In the genomic region with DNA sequence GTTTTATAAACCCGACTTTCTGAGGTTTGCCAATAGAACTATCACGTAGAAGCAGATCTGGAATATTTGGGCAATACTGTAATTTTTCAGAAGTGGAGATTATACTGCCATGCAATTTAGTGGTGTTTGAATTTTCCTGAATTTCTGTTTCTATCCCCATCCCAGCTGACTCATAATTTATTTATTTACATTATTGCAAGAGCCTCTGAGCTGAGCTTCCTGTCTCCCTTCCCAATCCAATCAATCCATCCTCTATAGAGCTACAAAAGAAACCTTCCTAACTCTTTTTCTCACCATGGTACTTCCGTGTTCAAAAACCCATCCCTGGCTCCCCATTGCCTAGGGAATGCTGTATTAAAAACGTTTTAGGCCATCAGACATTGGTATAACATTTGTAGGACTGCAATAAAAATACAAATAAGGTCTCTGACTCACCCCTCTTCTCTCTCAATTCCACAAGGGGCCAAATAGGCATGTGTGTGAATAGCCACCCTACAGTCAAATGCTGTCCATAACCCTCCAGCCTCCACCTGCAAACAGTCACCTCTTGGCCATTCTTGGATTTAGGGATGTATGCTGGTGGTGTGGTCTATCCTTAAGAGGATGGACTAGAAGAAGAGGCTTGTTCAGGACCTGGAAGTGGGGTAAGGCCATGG, we compare ENCODE assay signal across 16 cellular contexts.
"Had no signal": no experiment of that assay in that cellular context is flagged by ENCODE, and none has a peak within 500 bp of the region (broad histone marks: within the 10 kb centered on the region; RNA-seq: fewer than 3 reads in every experiment).

No MANE protein-coding gene starts in this region.

- H3K4me3 ChIP-seq: gastroesophageal sphincter, psoas muscle had no signal

- H3K27ac Mint-ChIP-seq: activated B cell treated with CpG ODN at 0.5 μM for 24 hours; activated naive CD4-positive, alpha-beta T cell treated with anti-CD3 and anti-CD28 coated beads, Interleukin-2, amount 50 U/mL, for 24 hours; stimulated activated naive B cell treated with anti-CD40 and anti-IgM and Interleukin-4, amounts not matched to agents 10 μg/mL and 1 μg/mL and 100 μg/mL, for 72 hours had no signal

- H3K9me3 ChIP-seq: gastroesophageal sphincter, psoas muscle had no signal

- H3K9me3 Mint-ChIP-seq: activated B cell treated with CpG ODN at 0.5 μM for 24 hours; activated naive CD4-positive, alpha-beta T cell treated with anti-CD3 and anti-CD28 coated beads, Interleukin-2, amount 50 U/mL, for 24 hours; stimulated activated naive B cell treated with anti-CD40 and anti-IgM and Interleukin-4, amounts not matched to agents 10 μg/mL and 1 μg/mL and 100 μg/mL, for 72 hours had no signal

- H3K36me3 ChIP-seq: brain microvascular endothelial cell, gastroesophageal sphincter had no signal

- H3K36me3 Mint-ChIP-seq: activated naive CD4-positive, alpha-beta T cell treated with anti-CD3 and anti-CD28 coated beads, Interleukin-2, amount 50 U/mL, for 24 hours; stimulated activated naive B cell treated with anti-CD40 and anti-IgM and Interleukin-4, amounts not matched to agents 10 μg/mL and 1 μg/mL and 100 μg/mL, for 72 hours had no signal

- H3K4me1 Mint-ChIP-seq: activated B cell treated with CpG ODN at 0.5 μM for 24 hours; activated naive CD4-positive, alpha-beta T cell treated with anti-CD3 and anti-CD28 coated beads, Interleukin-2, amount 50 U/mL, for 24 hours; stimulated activated naive B cell treated with anti-CD40 and anti-IgM and Interleukin-4, amounts not matched to agents 10 μg/mL and 1 μg/mL and 100 μg/mL, for 72 hours had no signal

- H3K27me3 ChIP-seq: brain microvascular endothelial cell, gastroesophageal sphincter had no signal

- H3K27ac ChIP-seq: brain microvascular endothelial cell, gastroesophageal sphincter, psoas muscle had no signal

- DNase-seq: activated B cell treated with CpG ODN at 0.5 μM for 24 hours; activated CD4-positive, alpha-beta T cell treated with anti-CD3 and anti-CD28 coated beads, Interleukin-2, amount 50 U/mL, for 1 hour; activated T-cell treated with anti-CD3 and anti-CD28 coated beads, Interleukin-2, amount 50 U/mL, for 1 hour; amygdala; brain microvascular endothelial cell; left ventricle myocardium superior; nephron progenitor cell; psoas muscle; stimulated activated CD4-positive, alpha-beta T cell treated with anti-CD3 and anti-CD28 coated beads, Interleukin-2, amount 100 ng/mL, for 24 hours; stimulated activated naive B cell treated with anti-CD40 and anti-IgM and Interleukin-4, amounts not matched to agents 10 μg/mL and 1 μg/mL and 100 μg/mL, for 72 hours; substantia nigra; trophoblast cell had no signal

- H3K4me3 Mint-ChIP-seq: activated B cell treated with CpG ODN at 0.5 μM for 24 hours; activated naive CD4-positive, alpha-beta T cell treated with anti-CD3 and anti-CD28 coated beads, Interleukin-2, amount 50 U/mL, for 24 hours; nephron progenitor cell; stimulated activated naive B cell treated with anti-CD40 and anti-IgM and Interleukin-4, amounts not matched to agents 10 μg/mL and 1 μg/mL and 100 μg/mL, for 72 hours had no signal

- H3K4me1 ChIP-seq: psoas muscle had no signal

- ATAC-seq: esophagus mucosa; gastroesophageal sphincter; left ventricle myocardium superior; psoas muscle; sciatic nerve; stimulated activated naive B cell treated with anti-CD40 and anti-IgM and Interleukin-4, amounts not matched to agents 10 μg/mL and 1 μg/mL and 100 μg/mL, for 72 hours had no signal
